Comparison of ENCODE assay signal across 8 cellular contexts in the genomic region with DNA sequence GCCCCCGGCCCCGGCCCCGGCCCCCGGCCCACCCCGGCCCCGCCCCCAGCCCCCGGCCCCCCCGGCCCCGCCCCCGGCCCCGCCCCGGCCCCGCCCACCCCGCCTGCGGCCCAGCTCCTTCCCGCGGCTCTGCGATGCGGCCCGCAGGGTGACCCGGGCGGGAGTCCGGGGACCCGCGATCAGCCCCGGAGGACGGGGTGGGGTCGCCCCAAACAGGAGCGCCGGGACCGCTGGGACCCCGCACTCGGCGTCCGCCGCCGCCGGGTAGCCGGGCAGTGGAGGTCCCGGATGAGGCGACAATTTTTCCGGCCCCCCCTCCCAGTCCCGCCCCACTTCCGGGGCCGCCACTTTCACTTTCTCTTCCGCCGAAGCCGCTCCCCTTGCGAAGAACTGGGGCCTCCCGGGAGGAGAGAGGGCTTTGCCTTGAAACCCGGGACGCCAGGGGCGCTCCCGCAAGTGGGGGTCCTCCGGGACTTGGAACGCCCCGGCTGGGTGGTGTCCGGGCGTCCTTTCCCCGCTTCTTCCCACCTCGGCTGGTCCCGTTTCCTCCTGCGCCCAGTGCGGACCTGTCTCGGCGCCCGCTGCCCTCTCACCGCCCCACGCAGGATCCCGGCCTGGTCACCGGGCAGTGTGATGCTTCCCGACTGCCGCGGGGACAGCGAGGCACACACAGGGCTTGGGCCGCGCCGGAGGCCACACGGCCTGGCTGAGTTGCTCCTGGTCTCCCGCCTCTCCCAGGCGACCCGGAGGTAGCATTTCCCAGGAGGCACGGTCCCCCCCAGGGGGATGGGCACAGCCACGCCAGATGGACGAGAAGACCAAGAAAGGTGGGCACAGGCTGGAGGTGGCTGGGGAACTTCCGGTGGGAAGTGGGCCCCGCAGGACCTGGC. TPM values are rescaled to one million over a fixed set of nuclear protein-coding genes. Genes with fewer than 3 reads are reported as not detected.
DNase-seq lines count a peak whose midpoint lies in the region; TF ChIP-seq lines count a peak whose summit lies in the region.

A gene (plus strand): TSS at position 347 of the 890 bp plus-strand sequence. CDS start 459 bp downstream, at position 806.

- H3K27me3 Mint-ChIP-seq in neural progenitor cell (ENCODE audit: insufficient read depth, low read depth), result peaks cover 4% of the 10 kb centered on the region

- H3K36me3 ChIP-seq in neural progenitor cell, result peaks cover 20% of the 10 kb centered on the region
- H3K36me3 ChIP-seq in stomach smooth muscle (ENCODE audit: control insufficient read depth in 2 of 2, insufficient read depth in 2 of 2, low read length in 2 of 2), result peaks cover 7 to 11% of the 10 kb centered on the region in 2 donors

- no peaks in the 10 kb centered on the region for H3K27me3 ChIP-seq in neural progenitor cell
- H3K27me3 ChIP-seq in stomach smooth muscle (ENCODE audit: control insufficient read depth in 1 of 2, insufficient read depth in 2 of 2, low read length in 2 of 2), result no peaks in the 10 kb centered on the region

- H3K79me2 ChIP-seq in neural progenitor cell (ENCODE audit: low read depth), result peaks cover 34% of the 10 kb centered on the region

- no peaks in the 10 kb centered on the region for H3K9me3 ChIP-seq in neural progenitor cell (ENCODE audit: low read depth)
- no peaks in the 10 kb centered on the region for H3K9me3 ChIP-seq in stomach smooth muscle (ENCODE audit: control insufficient read depth in 2 of 2, low read length in 2 of 2)

- H3K4me1 Mint-ChIP-seq in neural progenitor cell, result peaks cover 17% of the 10 kb centered on the region

- peak within 1 kb of the TSS; percentile 79 for H3K9ac ChIP-seq in neural progenitor cell
- peak within 1 kb of the TSS; percentile 87 to 96 for H3K9ac ChIP-seq in stomach smooth muscle (ENCODE audit: low read length in 2 of 2)

- peaks cover 6% of the 10 kb centered on the region for H3K4me1 ChIP-seq in neural progenitor cell
- peaks cover 25% of the 10 kb centered on the region for H3K4me1 ChIP-seq in stomach smooth muscle (ENCODE audit: control insufficient read depth, insufficient read depth, low read length)

- peaks cover 19% of the 10 kb centered on the region for H3K9me3 Mint-ChIP-seq in neural progenitor cell

- peak; percentile 85 for DNase-seq in EL
- peak; percentile 85 for DNase-seq in GOT3 (lab: John Stamatoyannopoulos, UW)
- peak; percentile 77 for DNase-seq in LHCN-M2 (ENCODE audit: low read depth)
- DNase-seq in SHP77 treated with DMSO at 0.1 percent for 48 hours (lab: John Stamatoyannopoulos, UW), result peak; percentile 58
- peak; percentile 71 for DNase-seq in activated gamma-delta T cell (lab: John Stamatoyannopoulos, UW)
- DNase-seq in foreskin fibroblast, result peak; percentile 77 to 91
- peak; percentile 86 for DNase-seq in neural progenitor cell (ENCODE audit: low spot score)

- peak within 1 kb of the TSS; percentile 93 for H3K4me3 Mint-ChIP-seq in neural progenitor cell

- no peak for TF ChIP-seq CTCF in foreskin fibroblast (IDR thresholded peaks at IDR 0.05; ENCODE audit: low read depth, low read length)
- TF ChIP-seq CTCF in neural progenitor cell (IDR thresholded peaks at IDR 0.05), result no peak

- H3K27ac Mint-ChIP-seq in neural progenitor cell, result peak within 1 kb of the TSS; percentile 34

- H3K27ac ChIP-seq in neural progenitor cell (peak within 1 kb of the TSS; percentile 86), stomach smooth muscle (ENCODE audit: low read length) (peak within 1 kb of the TSS; percentile 82)

- peaks cover 31% of the 10 kb centered on the region for H3K36me3 Mint-ChIP-seq in neural progenitor cell

- peaks cover 11% of the 10 kb centered on the region for H4K20me1 ChIP-seq in neural progenitor cell (ENCODE audit: low read depth)

- H3F3A ChIP-seq in neural progenitor cell (ENCODE audit: low read depth), result peaks cover 11% of the 10 kb centered on the region

- peak within 1 kb of the TSS; percentile 89 to 96 for H3K4me3 ChIP-seq in foreskin fibroblast (ENCODE audit: low read depth in 1 of 2, low read length in 2 of 2)
- H3K4me3 ChIP-seq in neural progenitor cell, result peak within 1 kb of the TSS; percentile 89
- peak within 1 kb of the TSS; percentile 84 to 97 for H3K4me3 ChIP-seq in stomach smooth muscle (ENCODE audit: low read length in 2 of 2)

- peak within 1 kb of the TSS; percentile 99 for H3K4me2 ChIP-seq in neural progenitor cell

- H2AFZ ChIP-seq in neural progenitor cell (replicated peaks), result peak within 1 kb of the TSS; percentile 93

RNA-seq across cellular contexts. Expression of the gene that starts here (rescaled TPM):
- total RNA-seq in LHCN-M2 (2014; rRNA removed), result 80.2 and 91.0 TPM in 2 replicates
- polyA plus RNA-seq in LHCN-M2 (2012), result 75.5 TPM
- total RNA-seq in neural progenitor cell (ENCODE audit: low replicate concordance), result 24.3 and 60.7 TPM in 2 replicates

Comparison
In these comparisons a context has a peak if more than half of its experiments do, and no peak if none do; other contexts are left out.
1. Peak in every context shown above with its lines: DNase-seq, H3K4me3 ChIP-seq and H3K27ac ChIP-seq.